8 cellular contexts compared by ENCODE assay signal in the genomic region with DNA sequence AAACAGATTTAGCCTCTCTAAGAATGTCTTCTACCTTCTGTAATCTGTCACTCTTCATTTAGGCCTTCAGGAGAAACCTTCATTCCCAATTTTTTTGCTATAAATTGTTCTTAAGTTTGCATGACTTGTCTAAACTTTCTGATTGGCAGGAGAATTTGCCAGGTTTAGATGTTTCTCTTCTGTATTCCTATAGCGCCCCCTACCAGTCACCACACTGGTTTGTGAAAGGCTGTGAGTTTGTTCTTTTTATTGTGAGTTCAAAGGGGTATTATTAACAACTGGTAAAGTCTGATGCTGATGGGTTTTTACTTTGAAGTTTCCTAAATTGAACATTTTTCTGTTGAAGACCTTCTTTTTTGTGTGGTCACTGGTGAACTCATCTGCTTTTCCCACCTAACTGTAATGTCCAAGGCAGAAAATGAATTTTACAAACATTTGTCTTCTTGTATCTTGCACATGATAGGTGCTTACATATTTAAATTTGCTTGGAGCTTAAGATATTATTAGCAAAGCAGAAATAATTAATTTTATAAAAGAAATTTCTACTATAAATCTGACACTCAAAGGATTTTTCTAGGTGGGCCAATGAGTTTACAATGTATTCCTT. TPM values are rescaled to one million over a fixed set of nuclear protein-coding genes. Genes with fewer than 3 reads are reported as not detected.
A peak's percentile ranks its signal among the peaks of the same experiment; 100 is the strongest.
DNase-seq lines count a peak whose midpoint lies in the region; ATAC-seq and TF ChIP-seq lines count a peak whose summit lies in the region.

No MANE protein-coding gene starts in this region.

- no peak overlapping the region for H3K27ac ChIP-seq in trophoblast cell (ENCODE audit: low read depth, low read length)

- H3K4me1 ChIP-seq in trophoblast cell (ENCODE audit: control insufficient read depth in 1 of 2, insufficient read depth in 2 of 2, low read length in 2 of 2) = no peaks in the 10 kb centered on the region

- H4K12ac ChIP-seq in trophoblast cell (ENCODE audit: low read depth, low read length) = no peak overlapping the region

- no peaks in the 10 kb centered on the region for H3K36me3 ChIP-seq in trophoblast cell (ENCODE audit: control insufficient read depth in 1 of 2, insufficient read depth in 2 of 2, low read length in 2 of 2)

- H3K27me3 ChIP-seq in trophoblast cell (ENCODE audit: insufficient read depth, low read length) = no peaks in the 10 kb centered on the region

- intact Hi-C loops in sciatic nerve (cut with DNase I) = no loop called here

- no peak overlapping the region for H3K23ac ChIP-seq in trophoblast cell (ENCODE audit: low read length)

- no peak overlapping the region for H3K18ac ChIP-seq in trophoblast cell (ENCODE audit: low read length)

- H3K79me2 ChIP-seq in trophoblast cell (ENCODE audit: control insufficient read depth, insufficient read depth, low read length, poor library complexity) = no peaks in the 10 kb centered on the region

- H3K4me2 ChIP-seq in trophoblast cell (ENCODE audit: low read length) = no peak overlapping the region

- no CpG with 5 or more reads among the region's 1 CpG for WGBS in trophoblast cell (ENCODE audit: extremely low coverage, insufficient coverage, insufficient read length)

- H3K4ac ChIP-seq in trophoblast cell (ENCODE audit: low read depth, low read length) = no peak overlapping the region

- H3K79me1 ChIP-seq in trophoblast cell (ENCODE audit: low read length) = no peaks in the 10 kb centered on the region

- H3K4me3 ChIP-seq in fibroblast of pulmonary artery (replicated peaks; ENCODE audit: low read depth, low read length) = no peak overlapping the region
- no peak overlapping the region for H3K4me3 ChIP-seq in trophoblast cell (ENCODE audit: low read depth, low read length)

- H2AFZ ChIP-seq in trophoblast cell (ENCODE audit: insufficient read depth, low read length, poor library complexity) = no peak overlapping the region

- no peak overlapping the region for H2BK5ac ChIP-seq in trophoblast cell (ENCODE audit: low read depth, low read length, poor library complexity)

- TF ChIP-seq CTCF in fibroblast of pulmonary artery (IDR thresholded peaks at IDR 0.05; ENCODE audit: low read length, missing control alignments) = peak; percentile 94

- no peak overlapping the region for H3K14ac ChIP-seq in trophoblast cell (ENCODE audit: low read length)

- no peak overlapping the region for H2BK12ac ChIP-seq in trophoblast cell (ENCODE audit: low read length)

- H4K8ac ChIP-seq in trophoblast cell (ENCODE audit: low read depth, low read length) = no peak overlapping the region

- no peak for ATAC-seq in sciatic nerve

- H3K9me3 ChIP-seq in trophoblast cell (ENCODE audit: insufficient read depth, low read depth, low read length) = no peaks in the 10 kb centered on the region

- no peak overlapping the region for H2AK5ac ChIP-seq in trophoblast cell (ENCODE audit: low read length)

- H2BK120ac ChIP-seq in trophoblast cell (ENCODE audit: insufficient read depth, low read length, poor library complexity) = no peak overlapping the region

- peak; percentile 41 for DNase-seq in AG20443 (ENCODE audit: low spot score)
- peak; percentile 47 for DNase-seq in H4 (ENCODE audit: low spot score)
- DNase-seq in RPMI7951 (ENCODE audit: low read depth) = peak; percentile 65
- peak; percentile 71 to 76 for DNase-seq in activated T-cell treated with anti-CD3 and anti-CD28 coated beads, Interleukin-2, amount 50 U/mL, for 48 hours
- peak; percentile 85 for DNase-seq in fibroblast of pulmonary artery (ENCODE audit: low read depth)
- DNase-seq in trophoblast cell = peak; percentile 27 to 83
- no peak for DNase-seq in NCI-H1092 (lab: John Stamatoyannopoulos, UW)
- DNase-seq in sciatic nerve (ENCODE audit: low spot score) = no peak

- H4K91ac ChIP-seq in trophoblast cell (ENCODE audit: low read depth, low read length) = no peak overlapping the region

- H3K9ac ChIP-seq in trophoblast cell (ENCODE audit: low read length) = no peak overlapping the region

RNA-seq across cellular contexts. Expression of gene F2RL2, which starts 18.4 kb away (rescaled TPM):
- 88.7 and 93.9 TPM in 2 replicates for total RNA-seq in H4 (2014; rRNA removed; shearing (Covaris generic))
- 18.7 and 24.2 TPM in 2 replicates for total RNA-seq in RPMI7951 (2014; rRNA removed; shearing (Covaris generic))
- polyA plus RNA-seq in trophoblast cell (2013) = 0.01 TPM in 2 replicates
- total RNA-seq in sciatic nerve = 0.89 TPM

Comparison
In these comparisons a context has a peak if more than half of its experiments do, and no peak if none do; other contexts are left out.
1. DNase-seq: peak in AG20443 (single experiment), H4 (single experiment), RPMI7951 (single experiment), activated T-cell treated with anti-CD3 and anti-CD28 coated beads, Interleukin-2, amount 50 U/mL, for 48 hours (2 of 2), fibroblast of pulmonary artery (single experiment) and trophoblast cell (2 of 2); none in NCI-H1092 (single experiment) and sciatic nerve (single experiment).
2. RNA of gene F2RL2, which starts 18.4 kb away (total RNA-seq): 88.7 to 93.9 TPM in H4 and 18.7 to 24.2 TPM in RPMI7951; 0.89 TPM in sciatic nerve (single experiment); every median in the first group is over 10 times any median in the second.